Comparison of ENCODE assay signal across 15 cellular contexts in the genomic region with DNA sequence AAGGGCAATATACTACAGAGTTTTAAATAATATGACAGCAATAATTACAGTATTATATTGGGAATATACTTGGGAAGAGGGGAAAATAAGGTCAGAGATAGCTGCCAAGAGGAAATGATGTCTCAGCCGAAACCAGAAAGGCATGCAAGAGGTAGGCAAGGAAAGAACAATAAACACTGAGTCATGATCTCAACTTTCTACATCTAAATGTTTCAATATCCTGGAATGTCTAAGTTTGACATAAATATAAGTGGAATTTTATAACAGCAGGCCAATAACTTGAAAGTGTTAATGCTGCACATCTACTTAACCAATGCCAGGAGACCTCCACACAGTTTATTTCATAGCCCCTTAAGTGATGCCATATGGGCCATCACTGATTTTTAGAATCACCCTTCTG.
A peak's percentile ranks its signal among the peaks of the same experiment; 100 is the strongest.
DNase-seq lines count a peak whose midpoint lies in the region; ATAC-seq and TF ChIP-seq lines count a peak whose summit lies in the region.
"Had no signal": no experiment of that assay in that cellular context is flagged by ENCODE, and none has a peak within 500 bp of the region (broad histone marks: within the 10 kb centered on the region; RNA-seq: fewer than 3 reads in every experiment).

No MANE protein-coding gene starts in this region.

- H3K27me3 ChIP-seq in AG04450 (ENCODE audit: control insufficient read depth, insufficient read depth, low read length) (no peaks in the 10 kb centered on the region), mammary epithelial cell (ENCODE audit: insufficient read depth, low read length) (no peaks in the 10 kb centered on the region)
- H3K27me3 ChIP-seq: BLaER1 had no signal

- TF ChIP-seq CTCF in AG04450 (IDR thresholded peaks at IDR 0.05; ENCODE audit: low read depth, low read length), result no peak
- no peak for TF ChIP-seq CTCF in mammary epithelial cell (conservative IDR thresholded peaks at IDR 0.05 in 1 of 2, IDR thresholded peaks at IDR 0.05 in 1 of 2; ENCODE audit: extremely low read depth in 1 of 2, insufficient read depth in 1 of 2, low read depth in 1 of 2, low read length in 2 of 2)
- TF ChIP-seq CTCF in GM13976 (IDR thresholded peaks at IDR 0.05; ENCODE audit: borderline replicate concordance, control extremely low read depth, extremely low read depth, insufficient read depth, missing control alignments), result no peak

- no peak overlapping the region for H2AFZ ChIP-seq in mammary epithelial cell (ENCODE audit: low read depth, low read length)

- no peaks in the 10 kb centered on the region for H3K79me2 ChIP-seq in mammary epithelial cell (ENCODE audit: insufficient read depth, low read length)

- peaks cover 29% of the 10 kb centered on the region for H3K4me1 ChIP-seq in mammary epithelial cell (ENCODE audit: insufficient read depth, low read length)
- H3K4me1 ChIP-seq: BLaER1 had no signal

- no peaks in the 10 kb centered on the region for H3K36me3 Mint-ChIP-seq in activated T-helper 17 cell treated with anti-CD3 and anti-CD28 coated beads, Interleukin-2, amount 50 U/mL, for 72 hours (ENCODE audit: low read depth)
- H3K36me3 Mint-ChIP-seq: activated naive CD4-positive, alpha-beta T cell treated with anti-CD3 and anti-CD28 coated beads, Interleukin-2, amount 50 U/mL, for 24 hours had no signal

- dilution Hi-C loops in mammary epithelial cell (cut with HindIII; ENCODE audit: low sequenced_read_pairs), result no loop called here

- H3K4me2 ChIP-seq in mammary epithelial cell (ENCODE audit: insufficient read depth, low read depth, low read length), result peak overlapping the region; percentile 84
- H3K4me2 ChIP-seq: BLaER1 had no signal

- peak overlapping the region; percentile 25; the same call in 1 of the 2 replicates for H3K4me3 ChIP-seq in AG04450 (ENCODE audit: low read depth, low read length)
- H3K4me3 ChIP-seq in mammary epithelial cell (replicated peaks in 1 of 3; ENCODE audit: insufficient read depth in 1 of 3, low read depth in 2 of 3, low read length in 3 of 3), result peak overlapping the region in 2 of 3 experiments; percentile 39 to 42
- H3K4me3 ChIP-seq: BLaER1 had no signal

- WGBS in mammary epithelial cell (ENCODE audit: low coverage, missing lambda C conversion rate), result 7% methylated on average over 1 of the region's 1 CpG

- H4K20me1 ChIP-seq in mammary epithelial cell (ENCODE audit: insufficient read depth, low read length), result no peaks in the 10 kb centered on the region
- H4K20me1 ChIP-seq: BLaER1 had no signal

- H3K27ac ChIP-seq in AG04450 (ENCODE audit: low read depth, low read length) (peak overlapping the region; percentile 72), mammary epithelial cell (ENCODE audit: insufficient read depth, low read depth, low read length) (peak overlapping the region; percentile 100)
- H3K27ac ChIP-seq: BLaER1 had no signal

- CTCF ChIA-PET in AG04450 (lab: Charles Lee) (interaction anchor here (1.2 to 1.8 kb wide), 3 partner anchors 9 to 100 kb away, joined by 4 to 9 read pairs (median 9); a partner anchor contains a TSS), mammary epithelial cell (lab: Charles Lee; ENCODE audit: low non-redundant PET) (interaction anchor here (0.6 kb wide), 2 partner anchors 45 to 91 kb away, joined by 3 read pairs; no protein-coding TSS in a partner anchor)

- H3K27me3 Mint-ChIP-seq in activated T-helper 17 cell treated with anti-CD3 and anti-CD28 coated beads, Interleukin-2, amount 50 U/mL, for 72 hours, result peaks cover 21% of the 10 kb centered on the region
- H3K27me3 Mint-ChIP-seq: activated CD4-positive, alpha-beta memory T cell treated with anti-CD3 and anti-CD28 coated beads, Interleukin-2, amount 10 ng/mL, durations not matched to agents 7 days and 5 days had no signal

- H3K9me3 ChIP-seq in AG04450 (ENCODE audit: control insufficient read depth, insufficient read depth, low read length) (no peaks in the 10 kb centered on the region), mammary epithelial cell (replicated peaks; ENCODE audit: insufficient read depth, low read length) (no peaks in the 10 kb centered on the region)
- H3K9me3 ChIP-seq: BLaER1 had no signal

- no TSS peak for BruUV-seq in mammary epithelial cell (replicated peaks; lab: Mats Ljungman, UMichigan)

- H3K4me3 Mint-ChIP-seq in activated T-helper 17 cell treated with anti-CD3 and anti-CD28 coated beads, Interleukin-2, amount 50 U/mL, for 72 hours, result no peak overlapping the region
- H3K4me3 Mint-ChIP-seq: activated CD4-positive, alpha-beta memory T cell treated with anti-CD3 and anti-CD28 coated beads, Interleukin-2, amount 10 ng/mL, durations not matched to agents 7 days and 5 days; activated naive CD4-positive, alpha-beta T cell treated with anti-CD3 and anti-CD28 coated beads, Interleukin-2, amount 50 U/mL, for 24 hours; neural crest cell had no signal

- intact Hi-C loops in mammary epithelial cell (cut with micrococcal nuclease), result loop anchor here (1.0 to 5.0 kb wide), 4 partner anchors 43 to 96 kb away; no protein-coding TSS in a partner anchor

- POLR2A ChIA-PET in AG04450 (lab: Yijun Ruan, JAX), result interaction anchor here (1.7 kb wide), 1 partner anchor 230 kb away, joined by 10 read pairs; no protein-coding TSS in a partner anchor

- no peak overlapping the region for H3K27ac Mint-ChIP-seq in activated T-helper 17 cell treated with anti-CD3 and anti-CD28 coated beads, Interleukin-2, amount 50 U/mL, for 72 hours
- H3K27ac Mint-ChIP-seq: activated CD4-positive, alpha-beta memory T cell treated with anti-CD3 and anti-CD28 coated beads, Interleukin-2, amount 10 ng/mL, durations not matched to agents 7 days and 5 days; activated naive CD4-positive, alpha-beta T cell treated with anti-CD3 and anti-CD28 coated beads, Interleukin-2, amount 50 U/mL, for 24 hours had no signal

- H3K4me1 Mint-ChIP-seq in activated T-helper 17 cell treated with anti-CD3 and anti-CD28 coated beads, Interleukin-2, amount 50 U/mL, for 72 hours, result no peaks in the 10 kb centered on the region
- H3K4me1 Mint-ChIP-seq: activated CD4-positive, alpha-beta memory T cell treated with anti-CD3 and anti-CD28 coated beads, Interleukin-2, amount 10 ng/mL, durations not matched to agents 7 days and 5 days; activated naive CD4-positive, alpha-beta T cell treated with anti-CD3 and anti-CD28 coated beads, Interleukin-2, amount 50 U/mL, for 24 hours had no signal

- H3K9me3 Mint-ChIP-seq in activated T-helper 17 cell treated with anti-CD3 and anti-CD28 coated beads, Interleukin-2, amount 50 U/mL, for 72 hours, result peaks cover 3% of the 10 kb centered on the region
- H3K9me3 Mint-ChIP-seq: activated CD4-positive, alpha-beta memory T cell treated with anti-CD3 and anti-CD28 coated beads, Interleukin-2, amount 10 ng/mL, durations not matched to agents 7 days and 5 days; activated naive CD4-positive, alpha-beta T cell treated with anti-CD3 and anti-CD28 coated beads, Interleukin-2, amount 50 U/mL, for 24 hours; neural crest cell had no signal

- peak; percentile 71 for DNase-seq in AG04450 (ENCODE audit: low read depth, low spot score)
- peak; percentile 89 for DNase-seq in LHCN-M2 (ENCODE audit: low read depth)
- DNase-seq in mammary epithelial cell, result peak; percentile 90
- peak; percentile 94 for DNase-seq in kidney tubule cell (ENCODE audit: low spot score)
- no peak for DNase-seq in GM13976 (ENCODE audit: low spot score)
- no peak for DNase-seq in NCI-H748 treated with DMSO at 0.1 percent for 48 hours (lab: John Stamatoyannopoulos, UW)
- DNase-seq in activated CD4-positive, CD25-positive, alpha-beta regulatory T cell treated with anti-CD3 and anti-CD28 coated beads, Interleukin-2, amount 50 U/mL, for 72 hours, result no peak
- DNase-seq: activated CD4-positive, alpha-beta memory T cell treated with anti-CD3 and anti-CD28 coated beads, Interleukin-2, amount 10 ng/mL, durations not matched to agents 7 days and 5 days; H7; NCI-H510A; stimulated activated naive CD4-positive, alpha-beta T cell had no signal

- peak overlapping the region; percentile 97 for H3K9ac ChIP-seq in mammary epithelial cell (ENCODE audit: insufficient read depth, low read length)
- H3K9ac ChIP-seq: BLaER1 had no signal

- ATAC-seq in activated T-helper 17 cell treated with anti-CD3 and anti-CD28 coated beads, Interleukin-2, amount 50 U/mL, for 72 hours (replicated peaks), result no peak

- no peaks in the 10 kb centered on the region for H3K36me3 ChIP-seq in mammary epithelial cell (ENCODE audit: insufficient read depth, low read length)
- H3K36me3 ChIP-seq: BLaER1 had no signal

- in situ Hi-C loops in mammary epithelial cell (cut with MboI; ENCODE audit: low sequenced_read_pairs in 2 of 2) (no loop called here), GM13976 (cut with MboI; ENCODE audit: low sequenced_read_pairs, unreplicated experiment) (no loop called here)

Comparison
In these comparisons a context has a peak if more than half of its experiments do, and no peak if none do; other contexts are left out.
1. DNase-seq: peak in AG04450 (single experiment), LHCN-M2 (single experiment), mammary epithelial cell (single experiment) and kidney tubule cell (single experiment); none in GM13976 (single experiment), NCI-H748 treated with DMSO at 0.1 percent for 48 hours (single experiment) and activated CD4-positive, CD25-positive, alpha-beta regulatory T cell treated with anti-CD3 and anti-CD28 coated beads, Interleukin-2, amount 50 U/mL, for 72 hours (single experiment).